In genomic region chr11:5131584-5132335, GRCh38 we compare ENCODE assay signal across 1 cellular context.
TF ChIP-seq lines count a peak whose summit lies in the region.

No MANE protein-coding gene starts in this region.

TF ChIP-seq in K562, 482 proteins besides CTCF, POLR2A, EP300 and RAD21 (continued from another document and continues in another):
- 0 out of 2 replicates have a peak, but pooled peaks have one; percentile 17 for TF ChIP-seq GMEB1 (CRISPR knock-in tag; IDR thresholded peaks at IDR 0.05)
- TF ChIP-seq BMI1 (IDR thresholded peaks at IDR 0.05; ENCODE audit: low read length), result no peak
- peak; percentile 93 for TF ChIP-seq DPF2 (IDR thresholded peaks at IDR 0.05)
- no peak for TF ChIP-seq RBM22 (IDR thresholded peaks at IDR 0.05; ENCODE audit: low read depth, low read length, poor library complexity, severe bottlenecking)
- TF ChIP-seq ZNF431 (CRISPR knock-in tag; IDR thresholded peaks at IDR 0.05), result no peak
- peak; percentile 75; the same call in 1 of the 2 replicates for TF ChIP-seq EHMT2 (IDR thresholded peaks at IDR 0.05)
- TF ChIP-seq GATA2 (CRISPR knock-in tag; IDR thresholded peaks at IDR 0.05), result peak; percentile 63
- TF ChIP-seq AFF1 (IDR thresholded peaks at IDR 0.05; ENCODE audit: low read depth in 1 of 2, partially characterized antibody in 2 of 2), result peak in 1 of 2 experiments; percentile 4
- TF ChIP-seq PHB2 (IDR thresholded peaks at IDR 0.05; ENCODE audit: low read depth), result peak; percentile 51; the same call in 1 of the 2 replicates
- TF ChIP-seq E2F1 (CRISPR knock-in tag; IDR thresholded peaks at IDR 0.05), result 0 out of 2 replicates have a peak, but pooled peaks have one; percentile 24
- TF ChIP-seq, protein P1, sequence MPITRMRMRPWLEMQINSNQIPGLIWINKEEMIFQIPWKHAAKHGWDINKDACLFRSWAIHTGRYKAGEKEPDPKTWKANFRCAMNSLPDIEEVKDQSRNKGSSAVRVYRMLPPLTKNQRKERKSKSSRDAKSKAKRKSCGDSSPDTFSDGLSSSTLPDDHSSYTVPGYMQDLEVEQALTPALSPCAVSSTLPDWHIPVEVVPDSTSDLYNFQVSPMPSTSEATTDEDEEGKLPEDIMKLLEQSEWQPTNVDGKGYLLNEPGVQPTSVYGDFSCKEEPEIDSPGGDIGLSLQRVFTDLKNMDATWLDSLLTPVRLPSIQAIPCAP (CRISPR knock-in tag; IDR thresholded peaks at IDR 0.05; ENCODE audit: borderline replicate concordance), result no peak
- TF ChIP-seq CC2D1A (IDR thresholded peaks at IDR 0.05), result peak; percentile 73; the same call in 1 of the 2 replicates
- TF ChIP-seq, protein P2, sequence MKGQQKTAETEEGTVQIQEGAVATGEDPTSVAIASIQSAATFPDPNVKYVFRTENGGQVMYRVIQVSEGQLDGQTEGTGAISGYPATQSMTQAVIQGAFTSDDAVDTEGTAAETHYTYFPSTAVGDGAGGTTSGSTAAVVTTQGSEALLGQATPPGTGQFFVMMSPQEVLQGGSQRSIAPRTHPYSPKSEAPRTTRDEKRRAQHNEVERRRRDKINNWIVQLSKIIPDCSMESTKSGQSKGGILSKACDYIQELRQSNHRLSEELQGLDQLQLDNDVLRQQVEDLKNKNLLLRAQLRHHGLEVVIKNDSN (CRISPR knock-in tag; IDR thresholded peaks at IDR 0.05), result no peak
- TF ChIP-seq, protein P3, sequence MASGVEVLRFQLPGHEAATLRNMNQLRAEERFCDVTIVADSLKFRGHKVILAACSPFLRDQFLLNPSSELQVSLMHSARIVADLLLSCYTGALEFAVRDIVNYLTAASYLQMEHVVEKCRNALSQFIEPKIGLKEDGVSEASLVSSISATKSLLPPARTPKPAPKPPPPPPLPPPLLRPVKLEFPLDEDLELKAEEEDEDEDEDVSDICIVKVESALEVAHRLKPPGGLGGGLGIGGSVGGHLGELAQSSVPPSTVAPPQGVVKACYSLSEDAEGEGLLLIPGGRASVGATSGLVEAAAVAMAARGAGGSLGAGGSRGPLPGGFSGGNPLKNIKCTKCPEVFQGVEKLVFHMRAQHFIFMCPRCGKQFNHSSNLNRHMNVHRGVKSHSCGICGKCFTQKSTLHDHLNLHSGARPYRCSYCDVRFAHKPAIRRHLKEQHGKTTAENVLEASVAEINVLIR (CRISPR knock-in tag; IDR thresholded peaks at IDR 0.05), result no peak
- TF ChIP-seq ZBTB17 (CRISPR knock-in tag; IDR thresholded peaks at IDR 0.05), result no peak
- TF ChIP-seq CBFA2T3 (IDR thresholded peaks at IDR 0.05), result peak; percentile 97
- no peak for TF ChIP-seq CBX8 (IDR thresholded peaks at IDR 0.05; ENCODE audit: borderline replicate concordance, extremely low read depth, low read depth, low read length, poor library complexity, severe bottlenecking)
- TF ChIP-seq TBL1XR1 (IDR thresholded peaks at IDR 0.05; ENCODE audit: low read length in 2 of 2), result peak in 1 of 2 experiments; percentile 79; a peak in 3 of 4 replicates
- TF ChIP-seq RREB1 (CRISPR knock-in tag; IDR thresholded peaks at IDR 0.05), result no peak
- peak; percentile 78 for TF ChIP-seq SOX6 (IDR thresholded peaks at IDR 0.05)
- peak; percentile 53 for TF ChIP-seq DACH1 (IDR thresholded peaks at IDR 0.05; ENCODE audit: partially characterized antibody)
- TF ChIP-seq MEIS2 (IDR thresholded peaks at IDR 0.05; ENCODE audit: partially characterized antibody), result peak; percentile 99
- TF ChIP-seq E2F6 (IDR thresholded peaks at IDR 0.05; ENCODE audit: borderline replicate concordance in 1 of 2, extremely low read depth in 1 of 2, insufficient read depth in 1 of 2, insufficient read length in 1 of 2, low read depth in 1 of 2, low read length in 1 of 2, poor library complexity in 1 of 2, severe bottlenecking in 1 of 2), result peak; percentile 51 to 57
- TF ChIP-seq, protein P4, sequence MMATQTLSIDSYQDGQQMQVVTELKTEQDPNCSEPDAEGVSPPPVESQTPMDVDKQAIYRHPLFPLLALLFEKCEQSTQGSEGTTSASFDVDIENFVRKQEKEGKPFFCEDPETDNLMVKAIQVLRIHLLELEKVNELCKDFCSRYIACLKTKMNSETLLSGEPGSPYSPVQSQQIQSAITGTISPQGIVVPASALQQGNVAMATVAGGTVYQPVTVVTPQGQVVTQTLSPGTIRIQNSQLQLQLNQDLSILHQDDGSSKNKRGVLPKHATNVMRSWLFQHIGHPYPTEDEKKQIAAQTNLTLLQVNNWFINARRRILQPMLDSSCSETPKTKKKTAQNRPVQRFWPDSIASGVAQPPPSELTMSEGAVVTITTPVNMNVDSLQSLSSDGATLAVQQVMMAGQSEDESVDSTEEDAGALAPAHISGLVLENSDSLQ (IDR thresholded peaks at IDR 0.05), result peak; percentile 88
- TF ChIP-seq YY1 (IDR thresholded peaks at IDR 0.05; ENCODE audit: borderline replicate concordance in 1 of 3, control insufficient read depth in 1 of 3, extremely low read depth in 1 of 3, insufficient read depth in 3 of 3, insufficient read length in 1 of 3, insufficient replicate concordance in 2 of 3, low read depth in 1 of 3, low read length in 2 of 3), result peak in 1 of 3 experiments; percentile 25
- peak in 1 of 2 experiments; percentile 24; a peak in 1 of 4 replicates for TF ChIP-seq SRF (CRISPR knock-in tag; IDR thresholded peaks at IDR 0.05)
- TF ChIP-seq HDAC3 (IDR thresholded peaks at IDR 0.05; ENCODE audit: borderline replicate concordance, partially characterized antibody), result peak; percentile 78
- TF ChIP-seq SMC3 (conservative IDR thresholded peaks at IDR 0.05; ENCODE audit: insufficient read depth, low read depth, low read length), result no peak
- TF ChIP-seq PATZ1 (CRISPR knock-in tag; IDR thresholded peaks at IDR 0.05; ENCODE audit: borderline replicate concordance), result no peak
- TF ChIP-seq EWSR1 (IDR thresholded peaks at IDR 0.05; ENCODE audit: borderline replicate concordance, low read depth, partially characterized antibody), result no peak
- TF ChIP-seq STAT5B (CRISPR knock-in tag; IDR thresholded peaks at IDR 0.05), result no peak
